20 cellular contexts compared by ENCODE assay signal in the genomic region with DNA sequence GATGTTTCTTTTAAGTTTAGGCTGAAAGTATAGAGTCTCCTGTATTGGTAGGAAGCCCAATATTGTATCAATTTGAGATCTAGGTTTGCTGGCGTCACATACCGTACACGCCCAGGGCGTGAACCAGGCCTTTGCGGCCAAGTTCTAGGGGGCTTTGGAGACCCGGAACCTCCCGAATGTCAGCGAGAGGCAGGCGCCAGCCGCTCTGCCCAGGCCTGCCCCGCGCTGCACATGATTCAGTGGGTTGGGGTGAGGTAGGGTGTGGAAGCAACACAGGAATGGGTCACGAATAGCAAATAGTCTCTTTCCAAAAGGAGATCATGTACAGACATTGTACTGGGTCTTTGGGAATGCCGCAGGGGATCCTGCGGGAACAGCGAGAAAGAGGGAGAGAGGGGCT.
DNase-seq lines count a peak whose midpoint lies in the region; ATAC-seq, FAIRE-seq and TF ChIP-seq lines count a peak whose summit lies in the region.
"Had no signal": no experiment of that assay in that cellular context is flagged by ENCODE, and none has a peak within 500 bp of the region (broad histone marks: within the 10 kb centered on the region; RNA-seq: fewer than 3 reads in every experiment).

No MANE protein-coding gene starts in this region.

- peak overlapping the region; percentile 97 for H3K27ac Mint-ChIP-seq in mesothelial cell of epicardium
- H3K27ac Mint-ChIP-seq: CD8-positive, alpha-beta memory T cell had no signal

- H3K9me3 Mint-ChIP-seq in mesothelial cell of epicardium: no peaks in the 10 kb centered on the region

- peak overlapping the region; percentile 57; the same call in 1 of the 2 replicates for H2BK5ac ChIP-seq in H1 (ENCODE audit: low read depth, low read length)

- no peak overlapping the region for H2BK120ac ChIP-seq in H1 (replicated peaks; ENCODE audit: low read depth, low read length)

- no peak overlapping the region for H2BK15ac ChIP-seq in H1 (ENCODE audit: low read length)

- no peaks in the 10 kb centered on the region for H3K36me3 Mint-ChIP-seq in mesothelial cell of epicardium

- H3K79me2 ChIP-seq in H1 (ENCODE audit: control insufficient read depth in 1 of 2, insufficient read depth in 2 of 2, low read length in 2 of 2): no peaks in the 10 kb centered on the region
- H3K79me2 ChIP-seq in smooth muscle cell (ENCODE audit: low read depth): no peaks in the 10 kb centered on the region

- TF ChIP-seq CTCF in RWPE2 (IDR thresholded peaks at IDR 0.05; ENCODE audit: poor library complexity, severe bottlenecking) (no peak), H1 (IDR thresholded peaks at IDR 0.05; ENCODE audit: control extremely low read depth in 1 of 3, insufficient read depth in 1 of 3, low read depth in 1 of 3, low read length in 3 of 3) (no peak), mesothelial cell of epicardium (IDR thresholded peaks at IDR 0.05; ENCODE audit: unreplicated experiment) (no peak), smooth muscle cell (IDR thresholded peaks at IDR 0.05; ENCODE audit: borderline replicate concordance, insufficient read depth, poor library complexity, severe bottlenecking) (no peak)

- no peaks in the 10 kb centered on the region for H3K23me2 ChIP-seq in H1 (ENCODE audit: low read depth, low read length)

- no peaks in the 10 kb centered on the region for H3K27me3 Mint-ChIP-seq in mesothelial cell of epicardium (ENCODE audit: low read depth)
- H3K27me3 Mint-ChIP-seq: CD8-positive, alpha-beta memory T cell had no signal

- CTCF ChIA-PET in H1 (lab: Charles Lee; ENCODE audit: partially characterized antibody): no interaction called here

- 96% methylated on average over 16 of the region's 16 CpGs; no CpG with 5 or more reads in 1 of the 2 experiments for whole genome bisulfite sequencing in H1 (ENCODE audit: extremely low coverage in 1 of 2, insufficient coverage in 1 of 2, insufficient read length in 1 of 2, insufficient replicate concordance in 2 of 2, low coverage in 1 of 2, low lambda C conversion rate in 2 of 2, missing lambda C conversion rate in 1 of 2), 2 experiments
- WGBS in smooth muscle cell (ENCODE audit: low lambda C conversion rate): 96% methylated on average over 16 of the region's 16 CpGs

- H2BK12ac ChIP-seq in H1 (ENCODE audit: low read depth, low read length): no peak overlapping the region; the same call in 1 of the 2 replicates

- H3K4me3 ChIP-seq in RWPE2 (ENCODE audit: severe bottlenecking) (no peak overlapping the region), H1 (ENCODE audit: extremely low read depth in 1 of 4, insufficient read depth in 2 of 4, low read depth in 3 of 4, low read length in 4 of 4) (no peak overlapping the region), smooth muscle cell (no peak overlapping the region)
- H3K4me3 ChIP-seq: Peyer's patch had no signal

- H2AK5ac ChIP-seq in H1 (ENCODE audit: low read depth, low read length): no peak overlapping the region

- H3K36me3 ChIP-seq in RWPE2 (ENCODE audit: low read depth): no peaks in the 10 kb centered on the region
- H3K36me3 ChIP-seq in H1 (ENCODE audit: control insufficient read depth in 2 of 4, insufficient read depth in 4 of 4, low read length in 3 of 4): no peaks in the 10 kb centered on the region
- no peaks in the 10 kb centered on the region for H3K36me3 ChIP-seq in smooth muscle cell (ENCODE audit: low read depth)
- H3K36me3 ChIP-seq: Peyer's patch had no signal

- H3K23ac ChIP-seq in H1 (ENCODE audit: insufficient read length): no peak overlapping the region

- H3K9ac ChIP-seq in H1 (replicated peaks in 1 of 4; ENCODE audit: extremely low read depth in 1 of 4, low read depth in 3 of 4, low read length in 3 of 4) (no peak overlapping the region), smooth muscle cell (ENCODE audit: low read depth) (no peak overlapping the region)

- POLR2A ChIA-PET in H1 (lab: Charles Lee; ENCODE audit: partially characterized antibody): no interaction called here

- H3K9me3 ChIP-seq in RWPE2 (ENCODE audit: severe bottlenecking): no peaks in the 10 kb centered on the region
- no peaks in the 10 kb centered on the region for H3K9me3 ChIP-seq in H1 (ENCODE audit: insufficient read depth in 2 of 2, low read depth in 1 of 2, low read length in 1 of 2)
- no peaks in the 10 kb centered on the region for H3K9me3 ChIP-seq in smooth muscle cell (replicated peaks; ENCODE audit: low read depth)
- H3K9me3 ChIP-seq: Peyer's patch had no signal

- H3K14ac ChIP-seq in H1 (ENCODE audit: insufficient read length): no peak overlapping the region

- H3K4me2 ChIP-seq in H1 (ENCODE audit: insufficient read depth in 1 of 2, low read depth in 2 of 2, low read length in 2 of 2) (no peak overlapping the region), smooth muscle cell (no peak overlapping the region)

- H3K18ac ChIP-seq in H1 (ENCODE audit: extremely low read depth, low read length): no peak overlapping the region

- H3K4me3 Mint-ChIP-seq in mesothelial cell of epicardium: no peak overlapping the region
- H3K4me3 Mint-ChIP-seq: CD8-positive, alpha-beta memory T cell had no signal

- no peak overlapping the region for H3K56ac ChIP-seq in H1 (replicated peaks; ENCODE audit: insufficient read length, low read depth, low read length)

- DNase-seq in RWPE2 (ENCODE audit: low spot score) (no peak), H1 (ENCODE audit: low read depth in 1 of 2, low spot score in 2 of 2) (no peak), mesothelial cell of epicardium (ENCODE audit: low spot score in 2 of 2, unreplicated experiment in 2 of 2) (no peak), smooth muscle cell (lab: John Stamatoyannopoulos, UW; ENCODE audit: unreplicated experiment) (no peak), HCEC 1CT (no peak), GF-D8 (lab: John Stamatoyannopoulos, UW) (no peak)
- DNase-seq: C1 segment of cervical spinal cord; CD8-positive, alpha-beta memory T cell; KG1; NCI-H1436; NCI-H2029; NCI-H69; NK-92 treated with Interleukin-12 subunit alpha and Interleukin-12 subunit beta, amount 100 ng/mL, for 24 hours; Peyer's patch; Right ventricle myocardium superior had no signal

- H4K8ac ChIP-seq in H1 (ENCODE audit: extremely low read depth, insufficient read depth, low read length): no peak overlapping the region

- no peak for TF ChIP-seq RAD21 in H1 (IDR thresholded peaks at IDR 0.05 in 1 of 2, conservative IDR thresholded peaks at IDR 0.05 in 1 of 2; ENCODE audit: low read depth in 2 of 2, low read length in 2 of 2)

- H3K27me3 ChIP-seq in RWPE2 (ENCODE audit: insufficient read depth, poor library complexity, severe bottlenecking): no peaks in the 10 kb centered on the region
- H3K27me3 ChIP-seq in H1 (replicated peaks in 1 of 4; ENCODE audit: control insufficient read depth in 3 of 4, extremely low read depth in 1 of 4, insufficient read depth in 3 of 4, low read length in 3 of 4): no peaks in the 10 kb centered on the region
- no peaks in the 10 kb centered on the region for H3K27me3 ChIP-seq in smooth muscle cell (ENCODE audit: low read depth)
- H3K27me3 ChIP-seq: Peyer's patch had no signal

- no peaks in the 10 kb centered on the region for H3F3A ChIP-seq in smooth muscle cell (ENCODE audit: low read depth)

- peaks cover 38% of the 10 kb centered on the region for H3K4me1 Mint-ChIP-seq in mesothelial cell of epicardium
- H3K4me1 Mint-ChIP-seq: CD8-positive, alpha-beta memory T cell had no signal

- TF ChIP-seq EP300 in H1 (IDR thresholded peaks at IDR 0.05; ENCODE audit: borderline replicate concordance in 1 of 2, low read depth in 2 of 2, low read length in 2 of 2): no peak

- no peak for TF ChIP-seq POLR2A in H1 (IDR thresholded peaks at IDR 0.05; ENCODE audit: control extremely low read depth in 1 of 2, low read depth in 2 of 2, low read length in 2 of 2)

- no peak for ATAC-seq in RWPE2 (ENCODE audit: low read depth)
- ATAC-seq in GM19328 (IDR thresholded peaks at IDR 0.05; ENCODE audit: unreplicated experiment): no peak
- ATAC-seq: HepG2 had no signal

- no peaks in the 10 kb centered on the region for H3K79me1 ChIP-seq in H1 (ENCODE audit: low read depth, low read length)

- H3K27ac ChIP-seq in RWPE2 (ENCODE audit: poor library complexity, severe bottlenecking) (peak overlapping the region; percentile 80), H1 (ENCODE audit: low read depth, low read length) (no peak overlapping the region), smooth muscle cell (ENCODE audit: low read depth) (peak overlapping the region; percentile 85)
- H3K27ac ChIP-seq: Peyer's patch had no signal

- H3K4me1 ChIP-seq in RWPE2 (ENCODE audit: insufficient read depth, poor library complexity, severe bottlenecking) (peaks cover 19% of the 10 kb centered on the region), H1 (replicated peaks in 1 of 4; ENCODE audit: control insufficient read depth in 3 of 4, insufficient read depth in 4 of 4, low read length in 3 of 4) (peaks cover 0 to 7% (median 0%) of the 10 kb centered on the region in 4 experiments; a peak in 2 of 7 replicates), smooth muscle cell (ENCODE audit: low read depth) (peaks cover 10% of the 10 kb centered on the region)
- H3K4me1 ChIP-seq: Peyer's patch had no signal

- H2BK20ac ChIP-seq in H1 (ENCODE audit: low read length): no peak overlapping the region

- FAIRE-seq in H1 (lab: Jason Lieb, UNC): no peak
- FAIRE-seq: D721Med, GM12892, GM18507, HepG2 had no signal

- no peak overlapping the region for H2AFZ ChIP-seq in H1 (ENCODE audit: low read length)
- no peak overlapping the region for H2AFZ ChIP-seq in smooth muscle cell (ENCODE audit: low read depth)

- peak overlapping the region; percentile 81 for H4K91ac ChIP-seq in H1 (replicated peaks; ENCODE audit: insufficient read length, low read length)

- H3K4ac ChIP-seq in H1 (replicated peaks; ENCODE audit: insufficient read length, low read depth, low read length): no peak overlapping the region

- H4K20me1 ChIP-seq in H1 (replicated peaks in 1 of 2; ENCODE audit: control insufficient read depth in 1 of 2, insufficient read depth in 2 of 2, low read length in 2 of 2) (no peaks in the 10 kb centered on the region), smooth muscle cell (ENCODE audit: low read depth) (no peaks in the 10 kb centered on the region)

- H4K5ac ChIP-seq in H1 (ENCODE audit: insufficient read length, low read depth, low read length): no peak overlapping the region

TF ChIP-seq in H1, 55 proteins besides CTCF, POLR2A, EP300 and RAD21:
- TF ChIP-seq TCF12 (IDR thresholded peaks at IDR 0.05; ENCODE audit: low read depth, low read length) (no peak), KDM1A (IDR thresholded peaks at IDR 0.05; ENCODE audit: borderline replicate concordance, low read length) (no peak), BCL11A (IDR thresholded peaks at IDR 0.05; ENCODE audit: low read depth in 2 of 2, low read length in 2 of 2) (no peak), BACH1 (IDR thresholded peaks at IDR 0.05; ENCODE audit: low read length) (no peak), SP1 (IDR thresholded peaks at IDR 0.05; ENCODE audit: low read depth, low read length) (no peak)
